1 cellular context compared by ENCODE assay signal in the genomic region with DNA sequence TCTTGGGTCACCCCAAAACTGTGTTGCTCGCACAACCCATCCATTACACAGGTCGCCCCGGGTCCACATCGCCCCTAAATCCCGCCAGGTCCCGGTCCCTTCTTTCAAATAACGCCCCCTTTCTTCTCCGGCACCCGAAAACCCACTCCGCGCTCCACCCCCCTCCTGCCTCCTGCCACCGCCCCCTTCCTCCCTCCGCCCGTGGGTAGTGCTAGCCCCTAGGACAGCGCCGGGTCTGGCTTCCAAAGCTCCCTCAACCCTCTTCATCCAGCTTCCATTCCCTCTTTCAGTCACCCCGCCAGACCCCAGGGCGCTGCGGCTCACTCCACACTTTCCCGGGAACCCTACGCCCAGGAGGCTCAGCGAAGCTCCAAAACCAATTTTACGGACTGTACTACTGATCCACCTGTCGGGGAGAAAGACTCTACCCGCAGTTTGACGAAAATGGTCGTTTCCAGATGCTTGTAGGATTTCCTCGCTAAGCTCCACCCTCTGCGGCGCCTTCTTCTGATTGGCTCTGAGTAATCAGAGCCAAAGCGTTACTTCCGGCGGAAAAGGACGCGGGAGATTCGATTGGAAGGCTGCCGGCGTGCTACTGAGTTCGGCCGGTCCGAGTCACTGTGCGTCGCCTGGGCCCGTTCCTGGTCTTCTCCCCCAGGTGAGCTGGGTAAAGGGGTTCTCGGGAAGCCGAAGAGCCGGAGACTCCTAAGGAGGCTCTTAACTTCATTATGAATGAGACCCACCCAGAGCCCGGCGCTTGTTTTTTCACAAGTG.
TF ChIP-seq lines count a peak whose summit lies in the region.

A gene with protein sequence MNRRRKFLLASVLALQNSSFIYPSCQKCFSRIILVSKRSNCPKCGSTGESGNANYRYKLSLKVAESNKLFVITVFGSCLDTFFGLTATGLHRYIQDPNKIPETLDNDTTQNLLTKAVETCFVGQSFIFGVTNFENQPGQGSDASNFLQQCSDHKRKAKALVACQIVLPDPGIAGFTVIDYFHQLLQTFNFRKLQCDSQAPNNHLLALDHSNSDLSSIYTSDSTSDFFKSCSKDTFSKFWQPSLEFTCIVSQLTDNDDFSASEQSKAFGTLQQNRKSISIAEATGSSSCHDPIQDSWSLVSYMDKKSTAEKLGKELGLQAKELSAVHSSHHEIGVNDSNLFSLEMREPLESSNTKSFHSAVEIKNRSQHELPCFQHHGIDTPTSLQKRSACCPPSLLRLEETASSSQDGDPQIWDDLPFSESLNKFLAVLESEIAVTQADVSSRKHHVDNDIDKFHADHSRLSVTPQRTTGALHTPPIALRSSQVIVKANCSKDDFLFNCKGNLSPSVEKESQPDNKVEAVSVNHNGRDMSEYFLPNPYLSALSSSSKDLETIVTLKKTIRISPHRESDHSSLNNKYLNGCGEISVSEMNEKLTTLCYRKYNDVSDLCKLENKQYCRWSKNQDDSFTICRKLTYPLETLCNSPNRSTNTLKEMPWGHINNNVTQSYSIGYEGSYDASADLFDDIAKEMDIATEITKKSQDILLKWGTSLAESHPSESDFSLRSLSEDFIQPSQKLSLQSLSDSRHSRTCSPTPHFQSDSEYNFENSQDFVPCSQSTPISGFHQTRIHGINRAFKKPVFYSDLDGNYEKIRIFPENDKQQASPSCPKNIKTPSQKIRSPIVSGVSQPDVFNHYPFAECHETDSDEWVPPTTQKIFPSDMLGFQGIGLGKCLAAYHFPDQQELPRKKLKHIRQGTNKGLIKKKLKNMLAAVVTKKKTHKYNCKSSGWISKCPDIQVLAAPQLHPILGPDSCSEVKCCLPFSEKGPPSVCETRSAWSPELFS (plus strand): TSS at position 572 of the 774 bp plus-strand sequence. CDS start 13,003 bp downstream, outside the sequence.

TF ChIP-seq in SK-N-SH, 30 proteins besides CTCF, POLR2A, EP300 and RAD21 (continued from another document):
- TF ChIP-seq GABPA (IDR thresholded peaks at IDR 0.05; ENCODE audit: low read depth): peak; percentile 81
